Comparison of ENCODE assay signal across 8 cellular contexts in the genomic region with DNA sequence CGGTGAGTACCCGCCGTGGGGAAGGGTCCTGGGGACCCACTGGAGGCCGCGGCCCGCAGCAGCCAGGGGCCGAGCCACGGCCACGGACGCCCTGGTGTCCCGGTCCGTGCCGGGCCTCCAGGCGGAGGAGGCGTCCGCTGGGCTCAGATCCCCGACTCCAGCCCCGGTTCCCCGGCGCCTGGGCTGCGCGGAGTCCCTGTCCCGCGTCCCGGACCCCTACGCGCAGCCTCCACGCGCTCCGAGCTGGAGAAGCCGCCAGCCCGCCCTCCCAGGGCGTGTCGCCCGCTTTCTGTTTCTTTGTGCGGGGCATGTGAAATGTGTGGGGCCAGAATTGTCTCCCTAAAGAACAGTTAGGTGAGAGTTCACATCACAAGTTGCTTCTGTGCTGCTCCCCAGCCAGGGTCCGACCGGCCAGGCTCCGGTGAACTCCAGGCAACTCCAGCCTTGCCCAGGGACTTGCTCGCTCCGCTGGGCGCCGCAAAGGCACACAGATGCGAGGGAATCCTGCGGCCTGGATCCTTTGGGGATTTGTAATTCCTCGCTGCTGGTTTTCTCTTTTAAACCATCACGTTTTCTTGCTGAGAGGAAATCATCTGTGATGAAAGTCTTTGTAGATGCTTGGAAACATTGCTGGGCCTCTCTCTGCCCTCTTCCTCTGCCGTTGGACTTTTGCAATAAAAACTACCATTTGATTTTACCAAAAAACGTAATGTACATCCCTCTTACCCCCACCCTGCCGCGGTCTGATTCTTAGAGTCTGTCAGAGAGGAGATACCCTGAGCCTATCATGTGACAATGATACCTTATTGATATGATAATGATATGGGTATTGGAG. TPM values are rescaled to one million over a fixed set of nuclear protein-coding genes. Genes with fewer than 3 reads are reported as not detected.
DNase-seq lines count a peak whose midpoint lies in the region; ATAC-seq and TF ChIP-seq lines count a peak whose summit lies in the region.

No MANE protein-coding gene starts in this region.

- peak overlapping the region; percentile 90 to 99 (median 99) for H3K4me3 Mint-ChIP-seq in immature natural killer cell

- H3K36me3 Mint-ChIP-seq in immature natural killer cell: peaks cover 0 to 4% (median 0%) of the 10 kb centered on the region in 3 donors

- peak overlapping the region; percentile 67 for H3K4me3 ChIP-seq in astrocyte of the spinal cord (ENCODE audit: low read depth, low read length)

- peaks cover 60 to 62% of the 10 kb centered on the region in 2 donors for H3K4me1 Mint-ChIP-seq in immature natural killer cell

- ATAC-seq in GM18519 (IDR thresholded peaks at IDR 0.05; ENCODE audit: low FRiP score, unreplicated experiment) (peak; percentile 15), HG02840 (IDR thresholded peaks at IDR 0.05; ENCODE audit: low FRiP score, unreplicated experiment) (peak; percentile 27)

- no peaks in the 10 kb centered on the region for H3K9me3 Mint-ChIP-seq in immature natural killer cell

- peak; percentile 18 for DNase-seq in SK-MEL-5 (ENCODE audit: low read depth, low spot score)
- DNase-seq in astrocyte of the spinal cord (ENCODE audit: low read depth, low spot score): peak; percentile 53
- peak; percentile 48 to 53 (median 53) for DNase-seq in immature natural killer cell
- DNase-seq in stimulated activated CD4-positive, alpha-beta T cell treated with anti-CD3 and anti-CD28 coated beads, Interleukin-15, amount 100 ng/mL, for 24 hours: peak; percentile 68
- no peak for DNase-seq in NCI-H345 treated with DMSO at 0.1 percent for 48 hours (lab: John Stamatoyannopoulos, UW; ENCODE audit: unreplicated experiment)
- no peak for DNase-seq in NCI-H2029 treated with DMSO at 0.1 percent for 48 hours (lab: John Stamatoyannopoulos, UW)

- peak overlapping the region; percentile 94 to 99 (median 98) for H3K27ac Mint-ChIP-seq in immature natural killer cell

- no peak for TF ChIP-seq CTCF in astrocyte of the spinal cord (IDR thresholded peaks at IDR 0.05; ENCODE audit: low read depth, low read length)

- in situ Hi-C loops in SK-MEL-5 (cut with HindIII; ENCODE audit: low pct_unique_long_range_greater_than_20kb, low sequenced_read_pairs) (no loop called here), astrocyte of the spinal cord (cut with HindIII; ENCODE audit: low sequenced_read_pairs) (no loop called here)

- H3K27me3 Mint-ChIP-seq in immature natural killer cell (ENCODE audit: low read depth in 3 of 3): peaks cover 0 to 25% (median 14%) of the 10 kb centered on the region in 3 donors

RNA-seq across cellular contexts. Expression of gene GYPC, which starts 0.6 kb away (rescaled TPM):
- total RNA-seq in SK-MEL-5 (2014; rRNA removed; shearing (Covaris generic)): 439 and 444 TPM in 2 replicates
- polyA plus RNA-seq in SK-MEL-5 (2015; cell fraction: cytosol; rRNA removed): 260 and 299 TPM in 2 replicates
- 46.9 and 49.4 TPM in 2 replicates for polyA plus RNA-seq in SK-MEL-5 (2015; cell fraction: nucleus; rRNA removed)
- 100 to 1,000 TPM; 164 to 231 (median 178) TPM for polyA plus RNA-seq in immature natural killer cell

Comparison
In these comparisons a context has a peak if more than half of its experiments do, and no peak if none do; other contexts are left out.
1. DNase-seq: peak in SK-MEL-5 (single experiment), astrocyte of the spinal cord (single experiment), immature natural killer cell (3 of 3) and stimulated activated CD4-positive, alpha-beta T cell treated with anti-CD3 and anti-CD28 coated beads, Interleukin-15, amount 100 ng/mL, for 24 hours (single experiment); none in NCI-H345 treated with DMSO at 0.1 percent for 48 hours (single experiment) and NCI-H2029 treated with DMSO at 0.1 percent for 48 hours (single experiment).